In the genomic region with DNA sequence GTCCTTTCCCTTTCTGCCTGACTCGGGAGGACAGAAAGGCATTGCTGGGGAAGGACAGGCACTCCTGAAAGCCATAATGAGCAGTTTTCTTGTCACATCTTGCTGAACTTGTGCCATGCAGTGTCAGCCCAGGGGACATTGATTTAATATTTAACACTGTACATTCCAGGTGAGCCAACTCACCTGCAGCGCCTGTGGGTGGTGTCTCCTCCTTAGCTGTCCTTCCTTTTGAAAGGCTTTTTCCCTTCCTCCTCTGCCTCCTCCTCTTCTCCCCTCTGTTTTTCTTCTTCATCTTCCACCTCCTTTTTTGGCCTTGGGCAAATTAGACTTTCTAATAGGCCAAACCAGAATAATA, we compare ENCODE assay signal across 1 cellular context.
TF ChIP-seq lines count a peak whose summit lies in the region.

No MANE protein-coding gene starts in this region.

TF ChIP-seq in GM23338, 12 proteins besides CTCF, POLR2A, EP300 and RAD21 (continued from another document):
- TF ChIP-seq ZNF462 (CRISPR knock-in tag; IDR thresholded peaks at IDR 0.05) (no peak), EZH2phosphoT487 (IDR thresholded peaks at IDR 0.05; ENCODE audit: unreplicated experiment) (no peak), NANOG (IDR thresholded peaks at IDR 0.05; ENCODE audit: borderline replicate concordance) (no peak), ZNF331 (CRISPR knock-in tag; IDR thresholded peaks at IDR 0.05; ENCODE audit: low read depth) (no peak)
